Comparison of ENCODE assay signal across 13 cellular contexts in the genomic region with DNA sequence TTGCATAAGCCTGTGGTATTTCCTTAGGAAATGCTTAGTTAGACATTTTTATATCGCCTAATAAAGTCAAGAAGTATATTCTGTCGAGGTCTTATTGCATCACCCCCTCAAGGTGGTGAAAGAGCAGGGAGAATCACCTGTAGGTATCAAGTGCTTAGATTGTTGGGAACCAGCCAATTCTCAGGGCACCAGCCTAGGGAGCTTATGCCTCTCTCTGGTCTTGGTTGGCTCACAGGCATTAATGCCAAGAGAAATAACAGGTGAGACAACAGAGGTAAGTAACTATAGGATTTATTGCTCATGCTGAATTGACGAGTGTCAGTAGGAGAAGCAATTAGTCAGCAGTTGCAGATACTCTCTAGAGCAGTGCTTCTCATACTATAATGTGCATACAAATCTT.
"Had no signal": no experiment of that assay in that cellular context is flagged by ENCODE, and none has a peak within 500 bp of the region (broad histone marks: within the 10 kb centered on the region; RNA-seq: fewer than 3 reads in every experiment).

No MANE protein-coding gene starts in this region.

- ATAC-seq: activated T-helper 17 cell treated with anti-CD3 and anti-CD28 coated beads, Interleukin-2, amount 50 U/mL, for 72 hours; gastrocnemius medialis; left ventricle myocardium superior had no signal

- DNase-seq: activated B cell treated with CpG ODN at 0.5 μM for 24 hours; activated CD4-positive, alpha-beta T cell treated with anti-CD3 and anti-CD28 coated beads, Interleukin-2, amount 10 ng/mL, durations not matched to agents 24 days and 14 days; activated CD8-positive, alpha-beta memory T cell treated with anti-CD3 and anti-CD28 coated beads for 24 hours; activated naive CD4-positive, alpha-beta T cell treated with anti-CD3 and anti-CD28 coated beads for 36 hours; caudate nucleus; effector CD4-positive, alpha-beta T cell; gastrocnemius medialis; left ventricle myocardium superior; ovary; stimulated activated CD4-positive, alpha-beta T cell treated with anti-CD3 and anti-CD28 coated beads, Interleukin-15, amount 100 ng/mL, for 24 hours; stimulated activated CD4-positive, alpha-beta T cell treated with anti-CD3 and anti-CD28 coated beads, Interleukin-4, amount 100 ng/mL, for 24 hours; stomach had no signal
